ENCODE assay signal across 8 cellular contexts in genomic region chr11:11171854-11172253, GRCh38.
DNase-seq lines count a peak whose midpoint lies in the region; ATAC-seq and TF ChIP-seq lines count a peak whose summit lies in the region.

No MANE protein-coding gene starts in this region.

- H3K36me3 Mint-ChIP-seq in immature natural killer cell: no peaks in the 10 kb centered on the region

- H3K27me3 Mint-ChIP-seq in immature natural killer cell (ENCODE audit: low read depth in 3 of 3): peaks cover 8 to 13% (median 10%) of the 10 kb centered on the region in 3 donors

- no peak overlapping the region for H3K27ac ChIP-seq in RWPE1

- no peak for TF ChIP-seq CTCF in RWPE1 (conservative IDR thresholded peaks at IDR 0.05; ENCODE audit: low read depth)

- DNase-seq in Jurkat, Clone E6-1 (ENCODE audit: low read depth, low spot score): peak; percentile 95
- DNase-seq in immature natural killer cell: peak; percentile 54 to 75 (median 66)
- DNase-seq in 8988T: no peak
- DNase-seq in NCI-H774 (lab: John Stamatoyannopoulos, UW): no peak
- no peak for DNase-seq in RWPE1 (ENCODE audit: low spot score)
- no peak for DNase-seq in COLO829 (ENCODE audit: low spot score)

- peaks cover 14 to 22% of the 10 kb centered on the region in 2 donors for H3K4me1 Mint-ChIP-seq in immature natural killer cell

- no peak overlapping the region for H3K4me3 ChIP-seq in Jurkat, Clone E6-1 (ENCODE audit: low read length)

- H3K9me3 Mint-ChIP-seq in immature natural killer cell: no peaks in the 10 kb centered on the region

- H3K27ac Mint-ChIP-seq in immature natural killer cell: peak overlapping the region in 3 of 6 donors; percentile 29 to 50 (median 31)

- H3K4me3 Mint-ChIP-seq in immature natural killer cell: peak overlapping the region in 1 of 5 donors; percentile 12

- peak; percentile 98 for ATAC-seq in GM18498 (IDR thresholded peaks at IDR 0.05; ENCODE audit: unreplicated experiment)
- peak; percentile 96 for ATAC-seq in GM21390 (IDR thresholded peaks at IDR 0.05; ENCODE audit: unreplicated experiment)

- CTCF ChIA-PET in RWPE1 (lab: Yijun Ruan, JAX): no interaction called here

- POLR2A ChIA-PET in RWPE1 (lab: Yijun Ruan, JAX; ENCODE audit: low non-redundant PET): no interaction called here

Comparison
In these comparisons a context has a peak if more than half of its experiments do, and no peak if none do; other contexts are left out.
1. DNase-seq: peak in Jurkat, Clone E6-1 (single experiment) and immature natural killer cell (3 of 3); none in 8988T (single experiment), NCI-H774 (single experiment), RWPE1 (single experiment) and COLO829 (single experiment).